8 cellular contexts compared by ENCODE assay signal in the genomic region with DNA sequence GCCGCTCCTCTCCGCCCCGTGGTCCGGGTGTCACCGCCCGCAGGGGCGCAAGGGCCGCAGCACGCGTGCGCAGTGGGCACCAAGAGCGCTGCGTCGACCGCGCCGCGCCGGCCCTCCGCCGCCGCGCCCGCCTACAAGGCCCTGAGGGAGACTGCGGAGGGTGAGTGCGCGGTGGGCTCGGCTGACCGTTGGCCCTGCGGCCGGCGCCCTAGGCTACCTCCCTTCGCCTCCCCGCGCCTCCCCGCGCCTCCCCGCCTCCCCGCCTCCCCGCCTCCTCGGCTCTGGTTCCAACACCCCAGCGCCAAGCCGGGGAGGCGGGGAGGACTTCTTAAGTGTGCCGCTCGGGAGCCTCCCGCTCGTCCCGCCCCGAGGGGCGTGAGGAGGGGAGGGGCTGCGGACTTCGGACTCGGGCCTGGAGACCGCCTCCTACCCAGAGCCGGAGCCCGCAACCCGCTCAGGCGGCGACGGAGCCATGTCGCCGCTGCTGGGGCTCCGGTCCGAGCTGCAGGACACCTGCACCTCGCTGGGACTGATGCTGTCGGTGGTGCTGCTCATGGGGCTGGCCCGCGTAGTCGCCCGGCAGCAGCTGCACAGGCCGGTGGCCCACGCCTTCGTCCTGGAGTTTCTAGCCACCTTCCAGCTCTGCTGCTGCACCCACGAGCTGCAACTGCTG. TPM values are rescaled to one million over a fixed set of nuclear protein-coding genes. Genes with fewer than 3 reads are reported as not detected.
DNase-seq lines count a peak whose midpoint lies in the region; ATAC-seq and TF ChIP-seq lines count a peak whose summit lies in the region.

A gene with protein sequence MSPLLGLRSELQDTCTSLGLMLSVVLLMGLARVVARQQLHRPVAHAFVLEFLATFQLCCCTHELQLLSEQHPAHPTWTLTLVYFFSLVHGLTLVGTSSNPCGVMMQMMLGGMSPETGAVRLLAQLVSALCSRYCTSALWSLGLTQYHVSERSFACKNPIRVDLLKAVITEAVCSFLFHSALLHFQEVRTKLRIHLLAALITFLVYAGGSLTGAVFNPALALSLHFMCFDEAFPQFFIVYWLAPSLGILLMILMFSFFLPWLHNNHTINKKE (plus strand): TSS at position 433 of the 673 bp plus-strand sequence. CDS start 40 bp downstream, at position 473.

- H3K4me1 Mint-ChIP-seq in activated CD8-positive, alpha-beta T cell treated with anti-CD3 and anti-CD28 coated beads for 36 hours (ENCODE audit: low read depth) = peaks cover 15% of the 10 kb centered on the region
- peaks cover 12% of the 10 kb centered on the region for H3K4me1 Mint-ChIP-seq in memory B cell

- H3K27me3 ChIP-seq in effector memory CD4-positive, alpha-beta T cell (replicated peaks; ENCODE audit: control insufficient read depth, insufficient read depth, low read length, poor library complexity, severe bottlenecking) = no peaks in the 10 kb centered on the region

- peaks cover 6% of the 10 kb centered on the region for H3K4me1 ChIP-seq in effector memory CD4-positive, alpha-beta T cell (ENCODE audit: control insufficient read depth, insufficient read depth, low read length, poor library complexity, severe bottlenecking)

- no peak for TF ChIP-seq CTCF in activated CD8-positive, alpha-beta T cell treated with anti-CD3 and anti-CD28 coated beads for 36 hours (IDR thresholded peaks at IDR 0.05)

- DNase-seq in C1 segment of cervical spinal cord (lab: John Stamatoyannopoulos, UW) (peak in 13 of 14 donors; percentile 46 to 89 (median 78)), NCI-H69 (lab: John Stamatoyannopoulos, UW) (peak; percentile 97), memory B cell (ENCODE audit: low spot score in 2 of 2) (peak; percentile 44 to 58)
- peak; percentile 64 for DNase-seq in activated CD8-positive, alpha-beta T cell treated with anti-CD3 and anti-CD28 coated beads for 36 hours
- peak in 2 of 3 donors; percentile 9 to 12 for DNase-seq in effector memory CD4-positive, alpha-beta T cell
- DNase-seq in stimulated activated CD4-positive, alpha-beta T cell treated with anti-CD3 and anti-CD28 coated beads, TNF-alpha, amount 100 ng/mL, for 48 hours (ENCODE audit: low read depth in 3 of 3) = peak; percentile 31 to 47 (median 32)

- H3K9me3 ChIP-seq in effector memory CD4-positive, alpha-beta T cell (ENCODE audit: control insufficient read depth, low read length) = no peaks in the 10 kb centered on the region

- POLR2A ChIA-PET in activated CD8-positive, alpha-beta T cell treated with anti-CD3 and anti-CD28 coated beads for 36 hours (lab: Charles Lee) = interaction anchor here (0.7 to 1.1 kb wide), 3 partner anchors 9 to 41 kb away, joined by 3 to 4 read pairs (median 3); no protein-coding TSS in a partner anchor

- no peaks in the 10 kb centered on the region for H3K36me3 Mint-ChIP-seq in activated CD8-positive, alpha-beta T cell treated with anti-CD3 and anti-CD28 coated beads for 36 hours (ENCODE audit: low read depth)
- no peaks in the 10 kb centered on the region for H3K36me3 Mint-ChIP-seq in memory B cell

- no peak within 1 kb of the TSS for H3K27ac ChIP-seq in effector memory CD4-positive, alpha-beta T cell (ENCODE audit: insufficient read depth, low read length, poor library complexity, severe bottlenecking)

- intact Hi-C loops in activated CD8-positive, alpha-beta T cell treated with anti-CD3 and anti-CD28 coated beads for 36 hours (cut with micrococcal nuclease) = no loop called here

- H3K36me3 ChIP-seq in effector memory CD4-positive, alpha-beta T cell (ENCODE audit: control insufficient read depth, insufficient read depth, low read length) = no peaks in the 10 kb centered on the region

- H3K27ac Mint-ChIP-seq in activated CD8-positive, alpha-beta T cell treated with anti-CD3 and anti-CD28 coated beads for 36 hours = peak within 1 kb of the TSS; percentile 59
- H3K27ac Mint-ChIP-seq in memory B cell = no peak within 1 kb of the TSS

- H3K4me3 ChIP-seq in effector memory CD4-positive, alpha-beta T cell (ENCODE audit: insufficient read depth, low read depth, low read length, poor library complexity, severe bottlenecking) = peak within 1 kb of the TSS; percentile 77

- CTCF ChIA-PET in activated CD8-positive, alpha-beta T cell treated with anti-CD3 and anti-CD28 coated beads for 36 hours (lab: Charles Lee) = interaction anchor here (0.7 to 1.7 kb wide), 3 partner anchors 17 to 42 kb away, joined by 3 to 13 read pairs (median 4); no protein-coding TSS in a partner anchor

- peak within 1 kb of the TSS; percentile 81 for H3K4me3 Mint-ChIP-seq in activated CD8-positive, alpha-beta T cell treated with anti-CD3 and anti-CD28 coated beads for 36 hours
- peak within 1 kb of the TSS; percentile 95 for H3K4me3 Mint-ChIP-seq in memory B cell

- no peaks in the 10 kb centered on the region for H3K9me3 Mint-ChIP-seq in activated CD8-positive, alpha-beta T cell treated with anti-CD3 and anti-CD28 coated beads for 36 hours
- H3K9me3 Mint-ChIP-seq in memory B cell = no peaks in the 10 kb centered on the region

- no peaks in the 10 kb centered on the region for H3K27me3 Mint-ChIP-seq in activated CD8-positive, alpha-beta T cell treated with anti-CD3 and anti-CD28 coated beads for 36 hours
- peaks cover 4% of the 10 kb centered on the region for H3K27me3 Mint-ChIP-seq in memory B cell

- ATAC-seq in GM19328 (IDR thresholded peaks at IDR 0.05; ENCODE audit: unreplicated experiment) = peak; percentile 86
- peak; percentile 71 for ATAC-seq in HG03457 (IDR thresholded peaks at IDR 0.05; ENCODE audit: unreplicated experiment)
- peak; percentile 84 for ATAC-seq in activated CD8-positive, alpha-beta T cell treated with anti-CD3 and anti-CD28 coated beads for 36 hours
- peak; percentile 80 for ATAC-seq in memory B cell (ENCODE audit: low read depth)

RNA-seq across cellular contexts. Expression of the gene that starts here (rescaled TPM):
- under 1 TPM; 0.47 to 0.59 TPM for total RNA-seq in activated CD8-positive, alpha-beta T cell treated with anti-CD3 and anti-CD28 coated beads for 36 hours

Comparison
In these comparisons a context has a peak if more than half of its experiments do, and no peak if none do; other contexts are left out.
1. Peak in DNase-seq and ATAC-seq in activated CD8-positive, alpha-beta T cell treated with anti-CD3 and anti-CD28 coated beads for 36 hours; RNA of the gene not detected or under 1 TPM.
2. DNase-seq: peak in every context shown above with its lines; median percentile 97 in NCI-H69; 78 in C1 segment of cervical spinal cord; 64 in activated CD8-positive, alpha-beta T cell treated with anti-CD3 and anti-CD28 coated beads for 36 hours; 51 in memory B cell; 32 in stimulated activated CD4-positive, alpha-beta T cell treated with anti-CD3 and anti-CD28 coated beads, TNF-alpha, amount 100 ng/mL, for 48 hours; 10 in effector memory CD4-positive, alpha-beta T cell.